Comparison of ENCODE assay signal across 8 cellular contexts in the genomic region with DNA sequence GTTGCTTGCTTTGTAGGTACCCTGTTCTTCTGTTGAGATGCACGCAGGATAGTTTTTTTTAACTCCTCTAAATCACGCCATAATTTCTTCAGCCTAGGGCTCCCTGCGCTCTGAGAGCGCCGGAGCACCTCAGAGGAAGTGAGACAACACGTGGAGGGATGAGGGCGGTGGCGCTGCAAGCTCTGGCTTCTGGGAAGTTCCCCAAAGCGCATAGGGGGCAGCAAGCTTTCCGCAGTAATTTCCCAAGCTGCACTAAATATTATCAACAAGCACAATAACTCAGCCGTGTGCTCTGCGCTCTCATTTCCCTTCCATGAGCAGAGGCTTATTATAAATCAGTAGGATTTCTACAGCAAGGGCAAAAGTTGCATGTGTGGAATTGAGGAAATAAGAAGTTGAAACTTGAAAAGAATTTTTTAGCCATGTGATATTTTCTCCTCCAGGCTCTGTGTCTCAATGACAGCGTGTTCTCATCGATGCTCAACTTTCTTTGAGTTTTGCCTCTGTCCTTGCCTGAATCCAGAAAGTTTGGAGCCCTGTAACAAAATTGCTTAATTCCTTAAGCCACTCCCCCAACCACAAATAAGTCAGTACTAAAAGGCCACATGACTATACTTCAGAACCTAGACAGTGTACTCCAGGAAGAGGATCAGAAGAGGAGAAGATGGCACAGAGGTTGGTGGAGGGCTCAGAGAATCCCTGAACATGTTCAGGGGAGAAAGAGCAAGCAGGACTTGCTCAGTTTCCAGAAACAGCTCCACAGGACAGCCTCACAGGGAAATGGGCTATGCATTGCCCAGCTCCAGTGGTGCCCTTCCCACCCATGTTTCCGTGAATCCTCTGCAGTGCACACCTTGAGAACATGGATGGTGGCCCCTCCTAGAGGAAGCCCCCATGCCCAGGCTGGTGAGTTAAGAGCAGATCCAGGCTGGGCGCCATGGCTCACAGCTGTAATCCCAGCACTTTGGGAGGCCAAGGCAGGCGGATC.
DNase-seq lines count a peak whose midpoint lies in the region; ATAC-seq and TF ChIP-seq lines count a peak whose summit lies in the region.

No MANE protein-coding gene starts in this region.

- ATAC-seq in GM18909 (IDR thresholded peaks at IDR 0.05; ENCODE audit: poor library complexity, unreplicated experiment) (peak; percentile 79), HG02763 (IDR thresholded peaks at IDR 0.05; ENCODE audit: unreplicated experiment) (peak; percentile 84), GM21367 (IDR thresholded peaks at IDR 0.05; ENCODE audit: unreplicated experiment) (no peak)

- H2AFZ ChIP-seq in OCI-LY3 (ENCODE audit: low read depth, low read length): peak overlapping the region; percentile 94

- DNase-seq in left kidney (ENCODE audit: low read depth, low spot score): peak; percentile 77
- DNase-seq in NCI-H2081 (lab: John Stamatoyannopoulos, UW): no peak
- DNase-seq in NCI-H1417 (lab: John Stamatoyannopoulos, UW): no peak
- no peak for DNase-seq in HAP-1 (ENCODE audit: low spot score in 2 of 2)

- H3K4me2 ChIP-seq in OCI-LY3 (ENCODE audit: low read length): peak overlapping the region; percentile 93

- H3K36me3 ChIP-seq in OCI-LY3 (replicated peaks; ENCODE audit: low read depth, low read length) (no peaks in the 10 kb centered on the region), HAP-1 (replicated peaks) (no peaks in the 10 kb centered on the region)

- no peaks in the 10 kb centered on the region for H4K20me1 ChIP-seq in OCI-LY3 (ENCODE audit: insufficient read depth, low read length)

- H3K79me2 ChIP-seq in OCI-LY3 (ENCODE audit: low read length): no peaks in the 10 kb centered on the region

- H3K27ac ChIP-seq in OCI-LY3 (ENCODE audit: low read length): no peak overlapping the region

- H3K9ac ChIP-seq in OCI-LY3 (ENCODE audit: low read length): peak overlapping the region; percentile 30; the same call in 1 of the 2 replicates

- H3K4me3 ChIP-seq in OCI-LY3 (ENCODE audit: low read length) (peak overlapping the region; percentile 67), HAP-1 (no peak overlapping the region)

- H3K9me3 ChIP-seq in OCI-LY3 (ENCODE audit: insufficient read depth, low read length): no peaks in the 10 kb centered on the region
- H3K9me3 ChIP-seq in HAP-1: no peaks in the 10 kb centered on the region

- H3K27me3 ChIP-seq in OCI-LY3 (ENCODE audit: low read depth, low read length) (no peaks in the 10 kb centered on the region), HAP-1 (ENCODE audit: low read depth) (0 out of 2 replicates have a peak, but pooled peaks cover 4% of the 10 kb centered on the region)

- in situ Hi-C loops in HAP-1 (cut with MboI; ENCODE audit: low sequenced_read_pairs): no loop called here

- TF ChIP-seq CTCF in OCI-LY3 (IDR thresholded peaks at IDR 0.05; ENCODE audit: low read depth, low read length): peak; percentile 59

- H3K4me1 ChIP-seq in OCI-LY3 (ENCODE audit: low read length) (peaks cover 11% of the 10 kb centered on the region), HAP-1 (no peaks in the 10 kb centered on the region)
